Comparison of ENCODE assay signal across 13 cellular contexts in the genomic region with DNA sequence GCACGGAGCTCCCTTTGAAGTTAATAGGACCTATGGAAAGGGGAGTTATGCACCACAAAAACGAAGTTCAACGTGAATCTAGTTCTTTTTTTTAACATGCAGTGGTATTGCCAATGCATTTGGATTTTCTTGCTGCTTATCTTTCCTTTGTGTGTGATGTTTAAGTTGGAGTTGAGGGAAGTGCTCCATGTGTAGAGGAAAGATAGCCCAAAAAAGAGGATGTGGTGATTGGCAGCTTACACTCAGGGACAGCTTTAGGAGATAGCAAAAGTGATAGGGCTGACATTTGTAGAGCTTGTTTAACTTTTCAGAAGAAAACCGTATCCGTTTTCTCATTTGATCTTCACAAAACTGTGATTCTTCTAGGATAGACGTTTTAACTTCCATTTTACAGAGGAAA.
"Had no signal": no experiment of that assay in that cellular context is flagged by ENCODE, and none has a peak within 500 bp of the region (broad histone marks: within the 10 kb centered on the region; RNA-seq: fewer than 3 reads in every experiment).

No MANE protein-coding gene starts in this region.

- DNase-seq: activated CD4-positive, CD25-positive, alpha-beta regulatory T cell; activated T-cell treated with anti-CD3 and anti-CD28 coated beads, Interleukin-2, amount 50 U/mL, for 1 hour; central memory CD4-positive, alpha-beta T cell; cortex of kidney; lower lobe of right lung; midbrain; pancreas; stimulated activated CD4-positive, alpha-beta T cell treated with anti-CD3 and anti-CD28 coated beads, Interleukin-12 subunit alpha, Interleukin-12 subunit beta, amount 100 ng/mL, for 4 hours; stimulated activated naive CD4-positive, alpha-beta T cell treated with Interleukin-2 at 50 U/mL for 16 hours; trophoblast cell had no signal

- H3K36me3 Mint-ChIP-seq: activated naive CD4-positive, alpha-beta T cell treated with anti-CD3 and anti-CD28 coated beads, Interleukin-2, amount 50 U/mL, for 24 hours; neural progenitor cell had no signal

- H3K4me3 Mint-ChIP-seq: activated naive CD4-positive, alpha-beta T cell treated with anti-CD3 and anti-CD28 coated beads, Interleukin-2, amount 50 U/mL, for 24 hours; neural progenitor cell had no signal

- H3K27ac Mint-ChIP-seq: activated naive CD4-positive, alpha-beta T cell treated with anti-CD3 and anti-CD28 coated beads, Interleukin-2, amount 50 U/mL, for 24 hours; neural progenitor cell had no signal

- H3K27me3 Mint-ChIP-seq: activated naive CD4-positive, alpha-beta T cell treated with anti-CD3 and anti-CD28 coated beads, Interleukin-2, amount 50 U/mL, for 24 hours had no signal

- ATAC-seq: esophagus mucosa, lower lobe of right lung, pancreas had no signal

- H3K9me3 Mint-ChIP-seq: activated naive CD4-positive, alpha-beta T cell treated with anti-CD3 and anti-CD28 coated beads, Interleukin-2, amount 50 U/mL, for 24 hours had no signal
